Comparison of ENCODE assay signal across 16 cellular contexts in genomic region chr11:16337421-16338213, GRCh38. TPM values are rescaled to one million over a fixed set of nuclear protein-coding genes. Genes with fewer than 3 reads are reported as not detected.
"Had no signal": no experiment of that assay in that cellular context is flagged by ENCODE, and none has a peak within 500 bp of the region (broad histone marks: within the 10 kb centered on the region; RNA-seq: fewer than 3 reads in every experiment).

No MANE protein-coding gene starts in this region.

- H3K27ac ChIP-seq: brain microvascular endothelial cell, heart left ventricle, suprapubic skin had no signal

- H3K9me3 ChIP-seq: heart left ventricle, suprapubic skin had no signal

- H3K36me3 ChIP-seq: brain microvascular endothelial cell, suprapubic skin had no signal

- FAIRE-seq: kidney, TTC549 had no signal

- H3K4me1 Mint-ChIP-seq: neural crest cell had no signal

- DNase-seq: activated CD4-positive, alpha-beta T cell treated with anti-CD3 and anti-CD28 coated beads, Interleukin-2, amount 50 U/mL, for 4 hours; activated CD4-positive, CD25-positive, alpha-beta regulatory T cell treated with anti-CD3 and anti-CD28 coated beads, Interleukin-2, amount 50 U/mL, for 72 hours; activated T-cell treated with anti-CD3 and anti-CD28 coated beads, Interleukin-2, amount 50 U/mL, for 1 hour; brain microvascular endothelial cell; heart left ventricle; kidney; stimulated activated CD4-positive, alpha-beta T cell treated with anti-CD3 and anti-CD28 coated beads, Interleukin-4, amount 100 ng/mL, for 1 hour; stimulated activated CD8-positive, alpha-beta memory T cell treated with anti-CD3 and anti-CD28 coated beads, Interleukin-4, amount 100 ng/mL, for 48 hours; stimulated activated naive CD8-positive, alpha-beta T cell treated with anti-CD3 and anti-CD28 coated beads, Interleukin-15, Interleukin-2, amounts not matched to agents 100 U/mL and 50 U/mL, for 24 hours had no signal

- H3K27me3 ChIP-seq: brain microvascular endothelial cell, heart left ventricle, suprapubic skin had no signal

- H3K27me3 Mint-ChIP-seq: type B pancreatic cell had no signal

- H3K27ac Mint-ChIP-seq: activated naive CD4-positive, alpha-beta T cell treated with anti-CD3 and anti-CD28 coated beads, Interleukin-2, amount 50 U/mL, for 72 hours; mesothelial cell of epicardium; T-helper 1 cell treated with Interleukin-12 subunit alpha and Interleukin-12 subunit beta and Interleukin-4 antibody, amounts not matched to agents 30 μg/mL and 1 μg/mL, for 36 hours; type B pancreatic cell had no signal

- ATAC-seq: activated naive CD4-positive, alpha-beta T cell treated with anti-CD3 and anti-CD28 coated beads, Interleukin-2, amount 50 U/mL, for 72 hours; heart left ventricle; stimulated activated naive CD8-positive, alpha-beta T cell treated with anti-CD3 and anti-CD28 coated beads, Interleukin-15, Interleukin-2, amounts not matched to agents 100 U/mL and 50 U/mL, for 24 hours had no signal

- H3K36me3 Mint-ChIP-seq: activated naive CD4-positive, alpha-beta T cell treated with anti-CD3 and anti-CD28 coated beads, Interleukin-2, amount 50 U/mL, for 72 hours; mesothelial cell of epicardium; type B pancreatic cell had no signal

- H3K9me3 Mint-ChIP-seq: mesothelial cell of epicardium; neural crest cell; T-helper 1 cell treated with Interleukin-12 subunit alpha and Interleukin-12 subunit beta and Interleukin-4 antibody, amounts not matched to agents 30 μg/mL and 1 μg/mL, for 36 hours; type B pancreatic cell had no signal

- H3K4me3 Mint-ChIP-seq: mesothelial cell of epicardium; neural crest cell; T-helper 1 cell treated with Interleukin-12 subunit alpha and Interleukin-12 subunit beta and Interleukin-4 antibody, amounts not matched to agents 30 μg/mL and 1 μg/mL, for 36 hours; type B pancreatic cell had no signal

- H3K4me1 ChIP-seq: suprapubic skin had no signal

- H3K4me3 ChIP-seq: heart left ventricle, suprapubic skin had no signal

RNA-seq across cellular contexts. Expression of gene SOX6, which starts 18.7 kb away (rescaled TPM):
- total RNA-seq: activated naive CD4-positive, alpha-beta T cell treated with anti-CD3 and anti-CD28 coated beads, Interleukin-2, amount 50 U/mL, for 72 hours had no signal
